8 cellular contexts compared by ENCODE assay signal in genomic region chr10:89374716-89375115, GRCh38. TPM values are rescaled to one million over a fixed set of nuclear protein-coding genes. Genes with fewer than 3 reads are reported as not detected.
DNase-seq lines count a peak whose midpoint lies in the region; ATAC-seq and TF ChIP-seq lines count a peak whose summit lies in the region.
"Had no signal": no experiment of that assay in that cellular context is flagged by ENCODE, and none has a peak within 500 bp of the region (broad histone marks: within the 10 kb centered on the region; RNA-seq: fewer than 3 reads in every experiment).

No MANE protein-coding gene starts in this region.

- H3K27ac ChIP-seq in RWPE2 (ENCODE audit: poor library complexity, severe bottlenecking), result peak overlapping the region; percentile 29
- peak overlapping the region; percentile 54 to 89 (median 84) for H3K27ac ChIP-seq in heart right ventricle
- H3K27ac ChIP-seq in skin epidermis, result peak overlapping the region in 14 of 21 experiments; percentile 22 to 76 (median 62)

- H3K9me3 ChIP-seq in RWPE2 (ENCODE audit: severe bottlenecking) (no peaks in the 10 kb centered on the region), heart right ventricle (no peaks in the 10 kb centered on the region)

- H3K36me3 ChIP-seq in RWPE2 (ENCODE audit: low read depth) (no peaks in the 10 kb centered on the region), heart right ventricle (no peaks in the 10 kb centered on the region)

- peak; percentile 28; the same call in 2 of the 3 replicates for ATAC-seq in RWPE2 (ENCODE audit: low read depth)
- ATAC-seq in heart right ventricle, result peak; percentile 13 to 69 (median 52)
- no peak for ATAC-seq in HG02840 (IDR thresholded peaks at IDR 0.05; ENCODE audit: low FRiP score, unreplicated experiment)

- no peak for TF ChIP-seq CTCF in RWPE2 (IDR thresholded peaks at IDR 0.05; ENCODE audit: poor library complexity, severe bottlenecking)
- no peak for TF ChIP-seq CTCF in heart right ventricle (IDR thresholded peaks at IDR 0.05)

- no peak overlapping the region for H3K4me3 ChIP-seq in RWPE2 (ENCODE audit: severe bottlenecking)
- peak overlapping the region in 1 of 10 donors; percentile 23 for H3K4me3 ChIP-seq in heart right ventricle
- H3K4me3 ChIP-seq in skin epidermis, result no peak overlapping the region

- H3K4me1 ChIP-seq in RWPE2 (ENCODE audit: insufficient read depth, poor library complexity, severe bottlenecking), result peaks cover 11% of the 10 kb centered on the region
- peaks cover 10 to 33% (median 24%) of the 10 kb centered on the region in 9 donors for H3K4me1 ChIP-seq in heart right ventricle

- DNase-seq in RWPE2 (ENCODE audit: low spot score) (no peak), heart right ventricle (no peak), ecto neural progenitor cell (ENCODE audit: low spot score) (no peak), DMS79 (lab: John Stamatoyannopoulos, UW) (no peak)
- DNase-seq: NCI-H1930 had no signal

- intact Hi-C loops in heart right ventricle (cut with DNase I), result loop anchor here in 3 of 10 donors (2.0 to 5.0 kb wide), 3 partner anchors 14 to 117 kb away; partner anchors contain the start of gene IFIT5 (in 1 of the 3)

- H3K27me3 ChIP-seq in RWPE2 (ENCODE audit: insufficient read depth, poor library complexity, severe bottlenecking) (no peaks in the 10 kb centered on the region), heart right ventricle (no peaks in the 10 kb centered on the region)

RNA-seq across cellular contexts. Expression of gene IFIT1B, which starts 3.1 kb away (rescaled TPM):
- under 1 TPM in 1 of 10 donors, not detected in 9; 0.21 TPM for total RNA-seq in heart right ventricle
- polyA plus RNA-seq in heart right ventricle, result not detected
- total RNA-seq: SK-MEL-5 had no signal

RNA-seq across cellular contexts. Expression of gene IFIT1, which starts 17.7 kb away (rescaled TPM):
- 10 to 100 TPM; 18.8 to 50.1 (median 30.1) TPM for total RNA-seq in heart right ventricle
- polyA plus RNA-seq in heart right ventricle, result 10 to 100 TPM in 1 of 2 donors, 1 to 10 TPM in 1; 5.1 to 20.8 TPM

RNA-seq across cellular contexts. Expression of gene IFIT5, which starts 39.7 kb away (rescaled TPM):
- total RNA-seq in heart right ventricle, result 10 to 100 TPM in 8 of 10 donors, 1 to 10 TPM in 2; 8.3 to 16.9 (median 11.2) TPM
- polyA plus RNA-seq in heart right ventricle, result 1 to 10 TPM; 5.4 to 7.0 TPM

RNA-seq across cellular contexts. Expression of gene IFIT3, which starts 46.9 kb away (rescaled TPM):
- 100 to 1,000 TPM in 1 of 10 donors, 10 to 100 TPM in 7, 1 to 10 TPM in 2; 8.0 to 102 (median 13.2) TPM for total RNA-seq in heart right ventricle
- polyA plus RNA-seq in heart right ventricle, result 1 to 10 TPM; 4.7 to 7.9 TPM

Comparison
In these comparisons a context has a peak if more than half of its experiments do, and no peak if none do; other contexts are left out.
1. H3K27ac ChIP-seq: peak in every context shown above with its lines; median percentile 84 in heart right ventricle; 62 in skin epidermis; 29 in RWPE2.